ENCODE assay signal across 11 cellular contexts in genomic region chr9:114364528-114365041, GRCh38. TPM values are rescaled to one million over a fixed set of nuclear protein-coding genes. Genes with fewer than 3 reads are reported as not detected.
A peak's percentile ranks its signal among the peaks of the same experiment; 100 is the strongest.
DNase-seq lines count a peak whose midpoint lies in the region; ATAC-seq and TF ChIP-seq lines count a peak whose summit lies in the region.
"Had no signal": no experiment of that assay in that cellular context is flagged by ENCODE, and none has a peak within 500 bp of the region (broad histone marks: within the 10 kb centered on the region; RNA-seq: fewer than 3 reads in every experiment).

No MANE protein-coding gene starts in this region.

- TF ChIP-seq POLR2A in upper lobe of left lung (IDR thresholded peaks at IDR 0.05) (no peak), esophagus muscularis mucosa (IDR thresholded peaks at IDR 0.05; ENCODE audit: low read depth) (no peak)

- ATAC-seq in activated CD8-positive, alpha-beta memory T cell treated with anti-CD3 and anti-CD28 coated beads, Interleukin-2, amount 10 ng/mL, durations not matched to agents 7 days and 5 days, result no peak
- no peak for ATAC-seq in upper lobe of left lung (ENCODE audit: low FRiP score in 2 of 2)
- no peak for ATAC-seq in WTC11

- WGBS in upper lobe of left lung, 2 donors, result 52 to 70% methylated on average over 4 to 5 of the region's 5 CpGs
- 78% methylated on average over 4 of the region's 5 CpGs for WGBS in esophagus muscularis mucosa

- H3K27ac Mint-ChIP-seq in activated CD8-positive, alpha-beta memory T cell treated with anti-CD3 and anti-CD28 coated beads, Interleukin-2, amount 10 ng/mL, durations not matched to agents 7 days and 5 days, result peak overlapping the region; percentile 89
- H3K27ac Mint-ChIP-seq in WTC11, result no peak overlapping the region

- no peaks in the 10 kb centered on the region for H3K9me3 Mint-ChIP-seq in activated CD8-positive, alpha-beta memory T cell treated with anti-CD3 and anti-CD28 coated beads, Interleukin-2, amount 10 ng/mL, durations not matched to agents 7 days and 5 days (ENCODE audit: low read depth)
- no peaks in the 10 kb centered on the region for H3K9me3 Mint-ChIP-seq in WTC11

- H3K9me3 ChIP-seq in SK-N-MC (ENCODE audit: low read depth, low read length), result no peaks in the 10 kb centered on the region
- no peaks in the 10 kb centered on the region for H3K9me3 ChIP-seq in upper lobe of left lung
- H3K9me3 ChIP-seq in esophagus muscularis mucosa, result no peaks in the 10 kb centered on the region
- H3K9me3 ChIP-seq: pancreas had no signal

- no peak overlapping the region for H3K4me3 ChIP-seq in SK-N-MC
- no peak overlapping the region for H3K4me3 ChIP-seq in upper lobe of left lung
- H3K4me3 ChIP-seq in esophagus muscularis mucosa, result no peak overlapping the region
- H3K4me3 ChIP-seq: pancreas had no signal

- H3K27me3 Mint-ChIP-seq in activated CD8-positive, alpha-beta memory T cell treated with anti-CD3 and anti-CD28 coated beads, Interleukin-2, amount 10 ng/mL, durations not matched to agents 7 days and 5 days, result no peaks in the 10 kb centered on the region
- H3K27me3 Mint-ChIP-seq in WTC11 (ENCODE audit: low read depth), result no peaks in the 10 kb centered on the region

- POLR2A ChIA-PET in WTC11 (lab: Charles Lee), result no interaction called here

- H3K4me3 Mint-ChIP-seq in activated CD8-positive, alpha-beta memory T cell treated with anti-CD3 and anti-CD28 coated beads, Interleukin-2, amount 10 ng/mL, durations not matched to agents 7 days and 5 days, result peak overlapping the region; percentile 17
- H3K4me3 Mint-ChIP-seq in WTC11, result no peak overlapping the region

- H3K36me3 Mint-ChIP-seq in activated CD8-positive, alpha-beta memory T cell treated with anti-CD3 and anti-CD28 coated beads, Interleukin-2, amount 10 ng/mL, durations not matched to agents 7 days and 5 days, result peaks cover 93% of the 10 kb centered on the region
- peaks cover 41% of the 10 kb centered on the region for H3K36me3 Mint-ChIP-seq in WTC11

- CTCF ChIA-PET in activated CD8-positive, alpha-beta memory T cell treated with anti-CD3 and anti-CD28 coated beads, Interleukin-2, amount 10 ng/mL, durations not matched to agents 7 days and 5 days (lab: Charles Lee), result interaction anchor here (0.7 to 7.3 kb wide), 8 partner anchors 11 to 289 kb away, joined by 3 to 135 read pairs (median 4); partner anchors contain the start of genes AKNA and ATP6V1G1
- CTCF ChIA-PET in WTC11 (lab: Charles Lee), result no interaction called here

- H3K4me1 ChIP-seq in upper lobe of left lung (peaks cover 36 to 53% (median 47%) of the 10 kb centered on the region in 4 donors), esophagus muscularis mucosa (peaks cover 0 to 7% (median 3%) of the 10 kb centered on the region in 4 donors)
- H3K4me1 ChIP-seq: pancreas had no signal

- H3K36me3 ChIP-seq in SK-N-MC (ENCODE audit: insufficient read depth, low read length) (peaks cover 73% of the 10 kb centered on the region), upper lobe of left lung (peaks cover 31 to 83% (median 52%) of the 10 kb centered on the region in 4 donors), esophagus muscularis mucosa (peaks cover 41 to 98% (median 67%) of the 10 kb centered on the region in 4 donors)

- DNase-seq in activated CD8-positive, alpha-beta memory T cell treated with anti-CD3 and anti-CD28 coated beads, Interleukin-2, amount 10 ng/mL, durations not matched to agents 7 days and 5 days, result no peak
- no peak for DNase-seq in activated CD8-positive, alpha-beta memory T cell treated with anti-CD3 and anti-CD28 coated beads, Interleukin-2, amount 50 U/mL, for 4 hours
- DNase-seq in SK-N-MC (ENCODE audit: low read depth, low spot score), result no peak
- DNase-seq in glomerular visceral epithelial cell (ENCODE audit: extremely low spot score), result peak; percentile 92
- DNase-seq in upper lobe of left lung, result no peak
- DNase-seq in WTC11 (ENCODE audit: low spot score), result no peak
- DNase-seq in cerebellar cortex (ENCODE audit: low spot score), result no peak
- no peak for DNase-seq in esophagus muscularis mucosa (ENCODE audit: extremely low spot score)
- DNase-seq: activated T-cell treated with anti-CD3 and anti-CD28 coated beads for 4 hours; pancreas; stimulated activated CD8-positive, alpha-beta memory T cell treated with anti-CD3 and anti-CD28 coated beads, Interleukin-4, amount 100 ng/mL, for 48 hours had no signal

- no peak for TF ChIP-seq EP300 in upper lobe of left lung (IDR thresholded peaks at IDR 0.05)
- TF ChIP-seq EP300 in esophagus muscularis mucosa (IDR thresholded peaks at IDR 0.05), result no peak

- H3K27ac ChIP-seq in SK-N-MC, result peak overlapping the region; percentile 48; the same call in 1 of the 2 replicates
- peak overlapping the region; percentile 39 to 88 (median 66) for H3K27ac ChIP-seq in upper lobe of left lung
- H3K27ac ChIP-seq in esophagus muscularis mucosa (replicated peaks in 1 of 4), result peak overlapping the region in 1 of 4 donors; percentile 33

- peaks cover 92% of the 10 kb centered on the region for H3K4me1 Mint-ChIP-seq in activated CD8-positive, alpha-beta memory T cell treated with anti-CD3 and anti-CD28 coated beads, Interleukin-2, amount 10 ng/mL, durations not matched to agents 7 days and 5 days
- H3K4me1 Mint-ChIP-seq in WTC11, result peaks cover 17% of the 10 kb centered on the region

- H3K9ac ChIP-seq in SK-N-MC (ENCODE audit: insufficient read length), result no peak overlapping the region

- TF ChIP-seq CTCF in upper lobe of left lung (IDR thresholded peaks at IDR 0.05), result no peak
- TF ChIP-seq CTCF in WTC11 (IDR thresholded peaks at IDR 0.05), result no peak
- TF ChIP-seq CTCF in esophagus muscularis mucosa (IDR thresholded peaks at IDR 0.05), result no peak

- intact Hi-C loops in esophagus muscularis mucosa (cut with DNase I), result no loop called here

- H3K27me3 ChIP-seq in upper lobe of left lung (no peaks in the 10 kb centered on the region), esophagus muscularis mucosa (no peaks in the 10 kb centered on the region)
- H3K27me3 ChIP-seq: pancreas had no signal

TF ChIP-seq in WTC11, 78 proteins besides CTCF, POLR2A, EP300 and RAD21 (continues in another document):
- TF ChIP-seq IRF2 (CRISPR knock-in tag; IDR thresholded peaks at IDR 0.05; ENCODE audit: borderline replicate concordance, low read depth) (no peak), GABPB1 (CRISPR knock-in tag; IDR thresholded peaks at IDR 0.05) (no peak), NR1H2 (CRISPR knock-in tag; IDR thresholded peaks at IDR 0.05) (no peak), ESRRA (CRISPR knock-in tag; IDR thresholded peaks at IDR 0.05; ENCODE audit: borderline replicate concordance) (no peak), FOXK1 (CRISPR knock-in tag; IDR thresholded peaks at IDR 0.05) (no peak), CBFB (CRISPR knock-in tag; IDR thresholded peaks at IDR 0.05; ENCODE audit: low read depth) (no peak), ZNF232 (CRISPR knock-in tag; IDR thresholded peaks at IDR 0.05) (no peak), ZBTB43 (CRISPR knock-in tag; IDR thresholded peaks at IDR 0.05) (no peak), FOXJ3 (CRISPR knock-in tag; IDR thresholded peaks at IDR 0.05; ENCODE audit: borderline replicate concordance) (no peak), ZNF121 (CRISPR knock-in tag; IDR thresholded peaks at IDR 0.05) (no peak), NFE2L1 (CRISPR knock-in tag; IDR thresholded peaks at IDR 0.05) (no peak), ZNF423 (CRISPR knock-in tag; IDR thresholded peaks at IDR 0.05) (no peak), STAT6 (CRISPR knock-in tag; conservative IDR thresholded peaks at IDR 0.05; ENCODE audit: low read depth) (no peak)

RNA-seq across cellular contexts. Expression of gene AKNA, which starts 23.2 kb away (rescaled TPM):
- total RNA-seq in activated CD8-positive, alpha-beta memory T cell treated with anti-CD3 and anti-CD28 coated beads, Interleukin-2, amount 10 ng/mL, durations not matched to agents 7 days and 5 days, result 100 to 1,000 TPM; 432 to 500 TPM
- 100 to 1,000 TPM in 1 of 6 donors, 10 to 100 TPM in 5; 38.3 to 152 (median 61.5) TPM for total RNA-seq in upper lobe of left lung
- total RNA-seq in WTC11 (2021), result 26.0 to 29.3 TPM (median 27.5 TPM) in 3 replicates
- total RNA-seq in esophagus muscularis mucosa, result 10 to 100 TPM; 12.5 to 18.5 (median 17.3) TPM

RNA-seq across cellular contexts. Expression of gene ORM2, which starts 34.9 kb away (rescaled TPM):
- not detected for total RNA-seq in activated CD8-positive, alpha-beta memory T cell treated with anti-CD3 and anti-CD28 coated beads, Interleukin-2, amount 10 ng/mL, durations not matched to agents 7 days and 5 days
- total RNA-seq in upper lobe of left lung (1 to 10 TPM in 4 of 6 donors, not detected in 2; 2.2 to 5.5 (median 4.0) TPM), WTC11 (2021) (0.73 to 1.6 TPM (median 1.0 TPM) in 3 replicates), esophagus muscularis mucosa (not detected)

RNA-seq across cellular contexts. Expression of gene ORM1, which starts 41.7 kb away (rescaled TPM):
- not detected for total RNA-seq in activated CD8-positive, alpha-beta memory T cell treated with anti-CD3 and anti-CD28 coated beads, Interleukin-2, amount 10 ng/mL, durations not matched to agents 7 days and 5 days
- 10 to 100 TPM in 4 of 6 donors, 1 to 10 TPM in 1, not detected in 1; 1.8 to 17.9 (median 12.0) TPM for total RNA-seq in upper lobe of left lung
- 3.9 to 7.2 TPM (median 5.4 TPM) in 3 replicates for total RNA-seq in WTC11 (2021)
- 1 to 10 TPM in 1 of 4 donors, not detected in 3; 1.3 TPM for total RNA-seq in esophagus muscularis mucosa
